ENCODE assay signal across 18 cellular contexts in the genomic region with DNA sequence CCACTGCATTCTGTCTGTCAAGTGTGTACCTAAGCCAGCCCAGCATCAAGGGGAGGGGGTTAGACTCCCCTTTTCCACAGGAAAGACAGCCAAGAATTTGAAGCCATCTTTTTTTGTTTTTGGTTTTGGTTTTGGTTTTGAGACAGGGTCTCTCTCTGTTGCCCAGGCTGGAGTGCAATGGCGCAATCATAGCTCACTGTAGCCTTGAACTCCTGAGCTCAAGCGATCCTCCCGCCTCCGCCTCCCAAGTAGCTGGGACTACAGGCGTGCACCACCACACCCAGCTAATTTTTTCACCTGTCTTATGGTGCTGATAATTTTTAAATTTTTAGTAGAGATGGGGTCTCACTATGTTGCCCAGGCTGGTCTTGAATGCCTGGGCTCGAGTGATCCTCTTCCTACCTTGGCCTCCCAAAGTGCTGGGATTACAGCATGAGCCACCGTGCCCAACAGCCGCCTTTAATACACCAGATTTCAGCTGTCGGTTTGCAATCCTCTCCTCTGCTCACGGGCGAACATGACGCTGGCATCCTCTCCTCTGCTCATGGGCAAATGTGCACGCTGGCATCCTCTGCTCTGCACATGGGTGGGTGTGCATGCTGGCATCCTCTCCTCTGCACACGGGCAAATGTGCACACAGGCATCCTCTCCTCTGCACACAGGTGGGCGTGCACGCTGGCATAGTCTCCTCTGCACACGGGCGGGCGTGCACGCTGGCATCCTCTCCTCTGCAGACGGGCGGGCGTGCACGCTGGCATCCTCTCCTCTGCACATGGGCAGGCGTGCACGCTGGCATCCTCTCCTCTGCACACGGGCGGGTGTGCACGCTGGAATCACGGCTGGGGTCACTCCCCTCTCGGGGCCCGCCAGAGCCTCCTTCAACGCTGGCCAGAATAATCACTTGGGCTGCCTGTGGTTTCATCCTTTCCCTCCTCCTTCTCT. TPM values are rescaled to one million over a fixed set of nuclear protein-coding genes. Genes with fewer than 3 reads are reported as not detected.
DNase-seq lines count a peak whose midpoint lies in the region; FAIRE-seq and TF ChIP-seq lines count a peak whose summit lies in the region.
"Had no signal": no experiment of that assay in that cellular context is flagged by ENCODE, and none has a peak within 500 bp of the region (broad histone marks: within the 10 kb centered on the region; RNA-seq: fewer than 3 reads in every experiment).

No MANE protein-coding gene starts in this region.

- no peak for DNase-seq in activated naive CD8-positive, alpha-beta T cell treated with anti-CD3 and anti-CD28 coated beads for 36 hours
- DNase-seq in RWPE1 (ENCODE audit: low spot score) (no peak), head of caudate nucleus (peak in 32 of 42 donors; percentile 20 to 79 (median 51)), urothelium cell line (ENCODE audit: low spot score) (no peak), lower leg skin (ENCODE audit: low spot score in 2 of 2) (no peak), dedifferentiated amniotic fluid mesenchymal stem cell (ENCODE audit: extremely low spot score) (no peak), NCI-H748 (lab: John Stamatoyannopoulos, UW; ENCODE audit: unreplicated experiment) (no peak)
- DNase-seq: CD4-positive, alpha-beta memory T cell; DMS79 treated with DMSO at 0.1 percent for 48 hours; GDM1; NCI-H1092; NCI-H748 treated with DMSO at 0.1 percent for 48 hours; SHP77 had no signal

- POLR2A ChIA-PET in RWPE1 (lab: Yijun Ruan, JAX; ENCODE audit: low non-redundant PET): no interaction called here

- no peaks in the 10 kb centered on the region for H3K27me3 Mint-ChIP-seq in activated naive CD8-positive, alpha-beta T cell
- H3K27me3 Mint-ChIP-seq in activated naive CD8-positive, alpha-beta T cell treated with anti-CD3 and anti-CD28 coated beads for 36 hours: no peaks in the 10 kb centered on the region
- H3K27me3 Mint-ChIP-seq: CD4-positive, alpha-beta memory T cell had no signal

- TF ChIP-seq CTCF in RWPE1 (conservative IDR thresholded peaks at IDR 0.05; ENCODE audit: low read depth) (no peak), lower leg skin (IDR thresholded peaks at IDR 0.05) (no peak)

- 78 to 81% methylated on average over 29 to 31 of the region's 33 CpGs for WGBS in lower leg skin, 2 donors

- H3K27ac ChIP-seq in RWPE1: peak overlapping the region; percentile 1
- H3K27ac ChIP-seq: KMS-11 had no signal

- H3K4me3 ChIP-seq in lower leg skin (ENCODE audit: low read depth, poor library complexity, severe bottlenecking): no peak overlapping the region

- peak overlapping the region; percentile 8 for H3K27ac Mint-ChIP-seq in activated naive CD8-positive, alpha-beta T cell
- no peak overlapping the region for H3K27ac Mint-ChIP-seq in activated naive CD8-positive, alpha-beta T cell treated with anti-CD3 and anti-CD28 coated beads for 36 hours

- CTCF ChIA-PET in RWPE1 (lab: Yijun Ruan, JAX): no interaction called here

- no peak for TF ChIP-seq POLR2A in lower leg skin (IDR thresholded peaks at IDR 0.05)

- peaks cover 6% of the 10 kb centered on the region for H3K36me3 Mint-ChIP-seq in activated naive CD8-positive, alpha-beta T cell
- H3K36me3 Mint-ChIP-seq in activated naive CD8-positive, alpha-beta T cell treated with anti-CD3 and anti-CD28 coated beads for 36 hours: peaks cover 39% of the 10 kb centered on the region

- intact Hi-C loops in head of caudate nucleus (cut with DNase I) (no loop called here), lower leg skin (cut with DNase I; ENCODE audit: low total_unique reads) (no loop called here)

- peak; percentile 82 for FAIRE-seq in urothelium cell line (lab: Jason Lieb, UNC)
- FAIRE-seq: A204.1, D721Med, H1 had no signal

- no peaks in the 10 kb centered on the region for H3K4me1 Mint-ChIP-seq in activated naive CD8-positive, alpha-beta T cell (ENCODE audit: low read depth)
- no peaks in the 10 kb centered on the region for H3K4me1 Mint-ChIP-seq in activated naive CD8-positive, alpha-beta T cell treated with anti-CD3 and anti-CD28 coated beads for 36 hours

- no peaks in the 10 kb centered on the region for H3K9me3 Mint-ChIP-seq in activated naive CD8-positive, alpha-beta T cell (ENCODE audit: low read depth)
- H3K9me3 Mint-ChIP-seq in activated naive CD8-positive, alpha-beta T cell treated with anti-CD3 and anti-CD28 coated beads for 36 hours: no peaks in the 10 kb centered on the region

- no peak overlapping the region for H3K4me3 Mint-ChIP-seq in activated naive CD8-positive, alpha-beta T cell
- H3K4me3 Mint-ChIP-seq in activated naive CD8-positive, alpha-beta T cell treated with anti-CD3 and anti-CD28 coated beads for 36 hours: no peak overlapping the region
- H3K4me3 Mint-ChIP-seq: CD4-positive, alpha-beta memory T cell had no signal

RNA-seq across cellular contexts. Expression of gene PDGFA, which starts 56.0 kb away (rescaled TPM):
- 1 to 10 TPM; 3.3 to 4.1 TPM for total RNA-seq in activated naive CD8-positive, alpha-beta T cell treated with anti-CD3 and anti-CD28 coated beads for 36 hours
- 10 to 100 TPM; 13.0 to 27.0 (median 20.5) TPM for total RNA-seq in lower leg skin

Comparison
In these comparisons a context has a peak if more than half of its experiments do, and no peak if none do; other contexts are left out.
1. DNase-seq: peak in head of caudate nucleus (32 of 42); none in activated naive CD8-positive, alpha-beta T cell treated with anti-CD3 and anti-CD28 coated beads for 36 hours (single experiment), RWPE1 (single experiment), urothelium cell line (single experiment), lower leg skin (0 of 2), dedifferentiated amniotic fluid mesenchymal stem cell (single experiment) and NCI-H748 (single experiment).